Comparison of ENCODE assay signal across 26 cellular contexts in genomic region chr6:48233063-48233462, GRCh38.
DNase-seq lines count a peak whose midpoint lies in the region; ATAC-seq, FAIRE-seq and TF ChIP-seq lines count a peak whose summit lies in the region.
"Had no signal": no experiment of that assay in that cellular context is flagged by ENCODE, and none has a peak within 500 bp of the region (broad histone marks: within the 10 kb centered on the region; RNA-seq: fewer than 3 reads in every experiment).

No MANE protein-coding gene starts in this region.

- no peak overlapping the region for H3K9ac ChIP-seq in HepG2 (ENCODE audit: insufficient read depth, low read depth, low read length)
- H3K9ac ChIP-seq: BLaER1 had no signal

- no peak overlapping the region for H2AFZ ChIP-seq in HepG2 (ENCODE audit: low read length)

- intact Hi-C loops in HepG2 (cut with micrococcal nuclease; ENCODE audit: unreplicated experiment) (no loop called here), right lobe of liver (cut with DNase I) (no loop called here), spleen (cut with DNase I; ENCODE audit: low total_unique reads) (no loop called here)

- DNase-seq in HepG2 (ENCODE audit: low spot score), result no peak
- no peak for DNase-seq in right lobe of liver
- peak; percentile 54 for DNase-seq in spleen
- DNase-seq in effector memory CD8-positive, alpha-beta T cell, result no peak
- no peak for DNase-seq in SJCRH30
- DNase-seq: 8988T; ACHN; BE2C; C1 segment of cervical spinal cord; CD4-positive, CD25-positive, alpha-beta regulatory T cell; CD8-positive, alpha-beta memory T cell; COR-L47; DMS 273 treated with DMSO at 0.1 percent for 48 hours; DMS153; DMS53; DMS79; DND-41; EL; GDM1 had no signal

- no TSS peak for BruUV-seq in HepG2 (replicated peaks; lab: Mats Ljungman, UMichigan)

- no peaks in the 10 kb centered on the region for H3K27me3 Mint-ChIP-seq in effector memory CD8-positive, alpha-beta T cell
- H3K27me3 Mint-ChIP-seq: CD4-positive, alpha-beta memory T cell; CD4-positive, CD25-positive, alpha-beta regulatory T cell; CD8-positive, alpha-beta memory T cell had no signal

- no peak for FAIRE-seq in HepG2 (lab: Jason Lieb, UNC)
- FAIRE-seq: GM12878, GM12892, GM18507 had no signal

- no peak for TF ChIP-seq CTCF in HepG2 (CRISPR knock-in tag; IDR thresholded peaks at IDR 0.05)
- no peak for TF ChIP-seq CTCF in right lobe of liver (IDR thresholded peaks at IDR 0.05)
- no peak for TF ChIP-seq CTCF in spleen (IDR thresholded peaks at IDR 0.05 in 8 of 11, conservative IDR thresholded peaks at IDR 0.05 in 3 of 11)

- TF ChIP-seq POLR2A in HepG2 (IDR thresholded peaks at IDR 0.05; ENCODE audit: insufficient read depth in 1 of 2, low read depth in 2 of 2, low read length in 2 of 2) (no peak), right lobe of liver (IDR thresholded peaks at IDR 0.05) (no peak), spleen (IDR thresholded peaks at IDR 0.05) (no peak)

- H4K20me1 ChIP-seq in HepG2 (ENCODE audit: insufficient read depth, low read length), result no peaks in the 10 kb centered on the region
- H4K20me1 ChIP-seq: BLaER1 had no signal

- 18% methylated on average over 6 of the region's 6 CpGs for WGBS in HepG2 (ENCODE audit: low lambda C conversion rate)
- WGBS in right lobe of liver (ENCODE audit: insufficient coverage, low coverage, low lambda C conversion rate, missing lambda C conversion rate), result 80% methylated on average over 1 of the region's 6 CpGs
- 82 to 92% (median 90%) methylated on average over 5 to 6 of the region's 6 CpGs for WGBS in spleen, 5 donors

- H3K9me3 ChIP-seq in HepG2 (ENCODE audit: low read length) (peaks cover 21% of the 10 kb centered on the region; the same call in 1 of the 2 replicates), right lobe of liver (no peaks in the 10 kb centered on the region), iPS-18c (ENCODE audit: control insufficient read depth, insufficient read depth, low read length) (peaks cover 4% of the 10 kb centered on the region), spleen (peaks cover 3 to 51% (median 39%) of the 10 kb centered on the region in 8 donors), SJCRH30 (replicated peaks) (no peaks in the 10 kb centered on the region)
- H3K9me3 ChIP-seq: BE2C had no signal

- no peak for TF ChIP-seq RAD21 in HepG2 (CRISPR knock-in tag; IDR thresholded peaks at IDR 0.05)

- CTCF ChIA-PET in HepG2 (lab: Yijun Ruan, JAX; ENCODE audit: low intra/inter-chr PET ratio, low total read pairs), result no interaction called here

- in situ Hi-C loops in HepG2 (cut with HindIII; ENCODE audit: extremely low pct_ligation_motif_present, low pct_unique_long_range_greater_than_20kb), result no loop called here

- H3K27me3 ChIP-seq in HepG2 (ENCODE audit: control insufficient read depth in 1 of 2, insufficient read depth in 2 of 2, low read length in 2 of 2) (no peaks in the 10 kb centered on the region; a peak in 2 of 5 replicates), right lobe of liver (no peaks in the 10 kb centered on the region), spleen (replicated peaks in 1 of 7) (peaks cover 0 to 10% (median 0%) of the 10 kb centered on the region in 7 donors), SJCRH30 (no peaks in the 10 kb centered on the region)
- H3K27me3 ChIP-seq: BE2C, BLaER1 had no signal

- H3K9me3 Mint-ChIP-seq in effector memory CD8-positive, alpha-beta T cell, result peaks cover 10 to 28% of the 10 kb centered on the region in 2 donors

- no peak overlapping the region for H3K27ac Mint-ChIP-seq in effector memory CD8-positive, alpha-beta T cell
- H3K27ac Mint-ChIP-seq: CD14-positive monocyte; CD4-positive, alpha-beta memory T cell; CD4-positive, CD25-positive, alpha-beta regulatory T cell; CD8-positive, alpha-beta memory T cell had no signal

- TF ChIP-seq EP300 in HepG2 (IDR thresholded peaks at IDR 0.05; ENCODE audit: low read depth in 2 of 2, low read length in 2 of 2) (no peak), HepG2 (CRISPR knock-in tag; IDR thresholded peaks at IDR 0.05; ENCODE audit: borderline replicate concordance) (no peak)

- H3K4me3 ChIP-seq in HepG2 (replicated peaks in 1 of 3; ENCODE audit: insufficient read depth in 1 of 3, low read depth in 2 of 3, low read length in 3 of 3), result no peak overlapping the region
- H3K4me3 ChIP-seq in right lobe of liver, result no peak overlapping the region
- H3K4me3 ChIP-seq in iPS-18c (ENCODE audit: insufficient read depth, low read depth, low read length), result 0 out of 2 replicates have a peak overlapping the region, but pooled peaks have one; percentile 15
- no peak overlapping the region for H3K4me3 ChIP-seq in spleen
- H3K4me3 ChIP-seq in SJCRH30, result no peak overlapping the region
- H3K4me3 ChIP-seq: BLaER1, GM12878 had no signal

- no peaks in the 10 kb centered on the region for H3K79me2 ChIP-seq in HepG2 (ENCODE audit: insufficient read depth, low read length)

- no peaks in the 10 kb centered on the region for H3K4me1 Mint-ChIP-seq in effector memory CD8-positive, alpha-beta T cell (ENCODE audit: low read depth in 2 of 2)
- H3K4me1 Mint-ChIP-seq: CD14-positive monocyte; CD4-positive, alpha-beta memory T cell; CD4-positive, CD25-positive, alpha-beta regulatory T cell; CD8-positive, alpha-beta memory T cell had no signal

- no peak overlapping the region for H3K4me3 Mint-ChIP-seq in effector memory CD8-positive, alpha-beta T cell
- H3K4me3 Mint-ChIP-seq: CD14-positive monocyte; CD4-positive, alpha-beta memory T cell; CD4-positive, CD25-positive, alpha-beta regulatory T cell had no signal

- H3K4me2 ChIP-seq in HepG2 (ENCODE audit: low read depth, low read length), result peak overlapping the region; percentile 2; the same call in 1 of the 2 replicates
- H3K4me2 ChIP-seq: BLaER1 had no signal

- POLR2A ChIA-PET in HepG2 (lab: Yijun Ruan, JAX), result no interaction called here

- H3K36me3 ChIP-seq in HepG2 (replicated peaks in 1 of 2; ENCODE audit: control insufficient read depth in 1 of 2, insufficient read depth in 2 of 2, low read length in 2 of 2) (no peaks in the 10 kb centered on the region), right lobe of liver (no peaks in the 10 kb centered on the region), spleen (no peaks in the 10 kb centered on the region), SJCRH30 (no peaks in the 10 kb centered on the region)
- H3K36me3 ChIP-seq: BE2C, BLaER1 had no signal

- no peaks in the 10 kb centered on the region for H3K36me3 Mint-ChIP-seq in effector memory CD8-positive, alpha-beta T cell (ENCODE audit: insufficient read depth)
- H3K36me3 Mint-ChIP-seq: CD14-positive monocyte; CD4-positive, alpha-beta memory T cell; CD4-positive, CD25-positive, alpha-beta regulatory T cell; CD8-positive, alpha-beta memory T cell had no signal

- H3K4me1 ChIP-seq in HepG2 (ENCODE audit: insufficient read depth, low read length) (no peaks in the 10 kb centered on the region), right lobe of liver (no peaks in the 10 kb centered on the region), spleen (no peaks in the 10 kb centered on the region), SJCRH30 (no peaks in the 10 kb centered on the region)
- H3K4me1 ChIP-seq: BE2C, BLaER1 had no signal

- no peak overlapping the region for H3K27ac ChIP-seq in HepG2 (ENCODE audit: extremely low read length, insufficient read depth, low read length)
- no peak overlapping the region for H3K27ac ChIP-seq in right lobe of liver
- H3K27ac ChIP-seq in spleen, result no peak overlapping the region
- H3K27ac ChIP-seq in SJCRH30, result no peak overlapping the region
- H3K27ac ChIP-seq: BLaER1 had no signal

- no peak for ATAC-seq in HepG2
- ATAC-seq in right lobe of liver, result no peak
- ATAC-seq in effector memory CD8-positive, alpha-beta T cell (replicated peaks), result no peak
- ATAC-seq: GM12878 had no signal

TF ChIP-seq in HepG2, 621 proteins besides CTCF, POLR2A, EP300 and RAD21:
- TF ChIP-seq TBL1XR1 (IDR thresholded peaks at IDR 0.05; ENCODE audit: borderline replicate concordance, low read length, partially characterized antibody), result no peak
